ENCODE assay signal across 7 cellular contexts in the genomic region with DNA sequence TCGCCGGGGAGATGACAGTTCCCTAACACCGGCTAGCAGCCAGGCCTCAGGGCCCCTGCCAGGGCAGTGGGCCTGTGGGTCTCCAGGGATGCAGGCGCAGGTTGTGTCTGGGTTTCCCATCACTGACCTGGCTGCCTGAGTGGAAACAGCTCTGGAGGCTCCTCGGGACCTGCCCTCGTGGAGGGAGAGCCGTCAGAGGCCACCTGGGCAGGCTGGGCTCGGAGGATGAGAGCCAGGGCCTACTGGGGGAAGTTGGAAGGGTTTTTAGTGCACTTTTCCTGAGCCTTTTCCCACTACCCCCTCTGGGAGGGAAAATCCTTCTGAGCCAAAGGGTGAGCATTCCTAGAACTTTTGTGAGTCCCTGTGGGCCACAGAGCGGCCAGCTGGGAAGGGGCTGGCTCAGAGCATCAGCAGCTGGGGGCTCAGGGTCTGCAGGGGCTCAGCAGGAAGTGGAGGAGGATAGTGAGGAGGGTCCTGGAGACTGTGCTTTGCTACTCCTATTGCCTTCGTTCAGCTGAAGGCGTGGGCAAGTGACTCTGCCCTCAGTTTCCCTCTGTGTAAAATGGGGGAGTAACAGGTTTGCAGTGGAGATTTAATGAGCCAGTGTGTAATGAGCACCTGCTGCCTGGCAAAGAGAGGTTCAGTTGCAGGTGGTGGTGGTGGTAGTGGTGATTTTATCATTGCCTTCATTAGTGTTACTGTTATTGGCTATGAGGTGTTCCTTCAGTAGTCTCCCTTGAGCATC. TPM values are rescaled to one million over a fixed set of nuclear protein-coding genes. Genes with fewer than 3 reads are reported as not detected.
A peak's percentile ranks its signal among the peaks of the same experiment; 100 is the strongest.
DNase-seq lines count a peak whose midpoint lies in the region; ATAC-seq lines count a peak whose summit lies in the region.

No MANE protein-coding gene starts in this region.

- H3K36me3 Mint-ChIP-seq in activated naive CD8-positive, alpha-beta T cell treated with anti-CD3 and anti-CD28 coated beads, Interleukin-2, amount 10 ng/mL, durations not matched to agents 7 days and 5 days: peaks cover 2% of the 10 kb centered on the region
- H3K36me3 Mint-ChIP-seq in immature natural killer cell: no peaks in the 10 kb centered on the region

- POLR2A ChIA-PET in activated naive CD8-positive, alpha-beta T cell treated with anti-CD3 and anti-CD28 coated beads, Interleukin-2, amount 10 ng/mL, durations not matched to agents 7 days and 5 days (lab: Charles Lee): interaction anchor here (0.6 to 11.5 kb wide), 5 partner anchors 14 to 44 kb away, joined by 3 to 150 read pairs (median 52); no protein-coding TSS in a partner anchor

- H3K27ac ChIP-seq in HUES6 (ENCODE audit: low read depth, low read length) (no peak overlapping the region; the same call in 1 of the 2 replicates), subcutaneous abdominal adipose tissue (ENCODE audit: low read depth, low read length) (peak overlapping the region; percentile 92)

- H3K27me3 ChIP-seq in HUES6 (ENCODE audit: control insufficient read depth, insufficient read depth, low read length) (no peaks in the 10 kb centered on the region), subcutaneous abdominal adipose tissue (ENCODE audit: control insufficient read depth in 5 of 5, insufficient read depth in 4 of 5, low read length in 5 of 5) (no peaks in the 10 kb centered on the region)

- H3K9ac ChIP-seq in HUES6 (ENCODE audit: low read length) (peak overlapping the region; percentile 85), subcutaneous abdominal adipose tissue (ENCODE audit: low read length in 5 of 5) (peak overlapping the region; percentile 48 to 95 (median 89))

- no peaks in the 10 kb centered on the region for H3K27me3 Mint-ChIP-seq in activated naive CD8-positive, alpha-beta T cell treated with anti-CD3 and anti-CD28 coated beads, Interleukin-2, amount 10 ng/mL, durations not matched to agents 7 days and 5 days
- H3K27me3 Mint-ChIP-seq in immature natural killer cell (ENCODE audit: low read depth in 3 of 3): peaks cover 10 to 14% (median 12%) of the 10 kb centered on the region in 3 donors

- H3K36me3 ChIP-seq in HUES6 (ENCODE audit: control insufficient read depth, insufficient read depth, low read length) (no peaks in the 10 kb centered on the region), subcutaneous abdominal adipose tissue (ENCODE audit: control insufficient read depth in 5 of 5, insufficient read depth in 5 of 5, low read length in 5 of 5) (no peaks in the 10 kb centered on the region)

- H3K9me3 ChIP-seq in HUES6 (ENCODE audit: control insufficient read depth, insufficient read depth, low read depth, low read length): no peaks in the 10 kb centered on the region
- H3K9me3 ChIP-seq in subcutaneous abdominal adipose tissue (ENCODE audit: control insufficient read depth in 5 of 5, low read length in 5 of 5): no peaks in the 10 kb centered on the region

- peak overlapping the region; percentile 93 for H3K27ac Mint-ChIP-seq in activated naive CD8-positive, alpha-beta T cell treated with anti-CD3 and anti-CD28 coated beads, Interleukin-2, amount 10 ng/mL, durations not matched to agents 7 days and 5 days
- H3K27ac Mint-ChIP-seq in immature natural killer cell: peak overlapping the region; percentile 91 to 98 (median 92)

- no peak for DNase-seq in activated naive CD8-positive, alpha-beta T cell treated with anti-CD3 and anti-CD28 coated beads, Interleukin-2, amount 10 ng/mL, durations not matched to agents 7 days and 5 days
- DNase-seq in immature natural killer cell (no peak), NCI-H2227 treated with DMSO at 0.1 percent for 48 hours (lab: John Stamatoyannopoulos, UW) (no peak), dedifferentiated amniotic fluid mesenchymal stem cell (ENCODE audit: extremely low spot score) (no peak)

- peak overlapping the region; percentile 97 for H3K4me3 Mint-ChIP-seq in activated naive CD8-positive, alpha-beta T cell treated with anti-CD3 and anti-CD28 coated beads, Interleukin-2, amount 10 ng/mL, durations not matched to agents 7 days and 5 days
- peak overlapping the region; percentile 86 to 95 (median 90) for H3K4me3 Mint-ChIP-seq in immature natural killer cell

- peak overlapping the region; percentile 90 for H3K4me3 ChIP-seq in HUES6 (ENCODE audit: low read depth, low read length)
- peak overlapping the region; percentile 59 to 96 (median 82) for H3K4me3 ChIP-seq in subcutaneous abdominal adipose tissue (ENCODE audit: low read depth in 1 of 5, low read length in 5 of 5)

- peaks cover 60% of the 10 kb centered on the region for H3K4me1 Mint-ChIP-seq in activated naive CD8-positive, alpha-beta T cell treated with anti-CD3 and anti-CD28 coated beads, Interleukin-2, amount 10 ng/mL, durations not matched to agents 7 days and 5 days
- peaks cover 85 to 87% of the 10 kb centered on the region in 2 donors for H3K4me1 Mint-ChIP-seq in immature natural killer cell

- ATAC-seq in activated naive CD8-positive, alpha-beta T cell treated with anti-CD3 and anti-CD28 coated beads, Interleukin-2, amount 10 ng/mL, durations not matched to agents 7 days and 5 days (ENCODE audit: low read depth): no peak
- ATAC-seq in HG02610 (IDR thresholded peaks at IDR 0.05; ENCODE audit: unreplicated experiment): no peak

- no peaks in the 10 kb centered on the region for H3K9me3 Mint-ChIP-seq in activated naive CD8-positive, alpha-beta T cell treated with anti-CD3 and anti-CD28 coated beads, Interleukin-2, amount 10 ng/mL, durations not matched to agents 7 days and 5 days
- no peaks in the 10 kb centered on the region for H3K9me3 Mint-ChIP-seq in immature natural killer cell

- H3K4me1 ChIP-seq in HUES6 (ENCODE audit: control insufficient read depth, insufficient read depth, low read length) (peaks cover 73% of the 10 kb centered on the region), subcutaneous abdominal adipose tissue (ENCODE audit: control insufficient read depth in 5 of 5, insufficient read depth in 5 of 5, low read length in 5 of 5) (peaks cover 23 to 93% (median 89%) of the 10 kb centered on the region in 5 donors)

RNA-seq across cellular contexts. Expression of a gene that starts 1.8 kb away (rescaled TPM):
- total RNA-seq in activated naive CD8-positive, alpha-beta T cell treated with anti-CD3 and anti-CD28 coated beads, Interleukin-2, amount 10 ng/mL, durations not matched to agents 7 days and 5 days: 10 to 100 TPM; 40.7 to 44.5 TPM
- polyA plus RNA-seq in immature natural killer cell: 10 to 100 TPM in 1 of 3 donors, 1 to 10 TPM in 1, under 1 TPM in 1; 0.08 to 13.5 (median 5.3) TPM

RNA-seq across cellular contexts. Expression of a gene that starts 38.6 kb away (rescaled TPM):
- total RNA-seq in activated naive CD8-positive, alpha-beta T cell treated with anti-CD3 and anti-CD28 coated beads, Interleukin-2, amount 10 ng/mL, durations not matched to agents 7 days and 5 days: 1 to 10 TPM; 2.9 to 3.8 TPM
- 1 to 10 TPM; 2.0 to 5.5 (median 2.1) TPM for polyA plus RNA-seq in immature natural killer cell
